ENCODE assay signal across 12 cellular contexts in the genomic region with DNA sequence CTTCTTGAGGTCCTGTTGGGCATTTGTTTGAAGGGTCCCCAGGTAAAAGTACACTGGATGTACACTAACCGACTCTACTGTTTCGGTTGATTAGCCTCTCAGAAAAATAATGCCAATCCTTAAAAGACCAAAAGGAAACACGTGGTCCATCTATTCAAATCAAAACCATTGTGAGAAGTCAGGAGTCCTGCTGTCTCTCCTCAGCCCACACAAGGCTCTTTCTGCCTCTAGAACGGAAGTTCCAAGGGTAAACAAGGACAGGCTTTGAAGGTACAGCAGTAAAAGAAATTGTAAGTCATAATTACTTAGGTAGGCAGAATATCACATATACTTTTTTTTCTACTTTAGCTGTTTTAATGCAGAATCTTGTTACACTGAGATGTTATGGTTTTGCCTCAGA.
DNase-seq lines count a peak whose midpoint lies in the region; ATAC-seq and TF ChIP-seq lines count a peak whose summit lies in the region.
"Had no signal": no experiment of that assay in that cellular context is flagged by ENCODE, and none has a peak within 500 bp of the region (broad histone marks: within the 10 kb centered on the region; RNA-seq: fewer than 3 reads in every experiment).

No MANE protein-coding gene starts in this region.

- no peaks in the 10 kb centered on the region for H3K36me3 Mint-ChIP-seq in activated CD4-positive, alpha-beta T cell treated with anti-CD3 and anti-CD28 coated beads, Interleukin-2, amount 10 ng/mL, durations not matched to agents 24 days and 14 days (ENCODE audit: low read depth)
- H3K36me3 Mint-ChIP-seq: activated naive CD8-positive, alpha-beta T cell had no signal

- DNase-seq in GM12865 (ENCODE audit: low read depth) (peak; percentile 38), NCI-H146 treated with DMSO at 0.1 percent for 48 hours (lab: John Stamatoyannopoulos, UW; ENCODE audit: unreplicated experiment) (peak; percentile 4), ovary (no peak), cardiac septum (ENCODE audit: low spot score) (no peak)
- DNase-seq in activated CD4-positive, alpha-beta T cell treated with anti-CD3 and anti-CD28 coated beads, Interleukin-2, amount 10 ng/mL, durations not matched to agents 24 days and 14 days, result no peak
- no peak for DNase-seq in stimulated activated CD4-positive, alpha-beta T cell treated with anti-CD3 and anti-CD28 coated beads, Interleukin-4, amount 100 ng/mL, for 24 hours
- DNase-seq: left ventricle myocardium superior, NCI-H526, tibial artery had no signal

- H3K9me3 Mint-ChIP-seq in activated CD4-positive, alpha-beta T cell treated with anti-CD3 and anti-CD28 coated beads, Interleukin-2, amount 10 ng/mL, durations not matched to agents 24 days and 14 days, result no peaks in the 10 kb centered on the region

- no peak for TF ChIP-seq EP300 in ovary (IDR thresholded peaks at IDR 0.05)

- WGBS in ovary, 3 donors, result 43 to 57% (median 46%) methylated on average over 4 of the region's 4 CpGs

- no peaks in the 10 kb centered on the region for H3K27me3 ChIP-seq in ovary
- H3K27me3 ChIP-seq: tibial artery had no signal

- no peak overlapping the region for H3K27ac Mint-ChIP-seq in activated CD4-positive, alpha-beta T cell treated with anti-CD3 and anti-CD28 coated beads, Interleukin-2, amount 10 ng/mL, durations not matched to agents 24 days and 14 days
- H3K27ac Mint-ChIP-seq: activated naive CD8-positive, alpha-beta T cell had no signal

- no peak for TF ChIP-seq POLR2A in ovary (IDR thresholded peaks at IDR 0.05)

- H3K4me1 Mint-ChIP-seq in activated CD4-positive, alpha-beta T cell treated with anti-CD3 and anti-CD28 coated beads, Interleukin-2, amount 10 ng/mL, durations not matched to agents 24 days and 14 days, result peaks cover 8% of the 10 kb centered on the region

- peak; percentile 76 for ATAC-seq in GM19397 (IDR thresholded peaks at IDR 0.05; ENCODE audit: unreplicated experiment)
- peak; percentile 82 for ATAC-seq in HG02852 (IDR thresholded peaks at IDR 0.05; ENCODE audit: unreplicated experiment)
- ATAC-seq: left ventricle myocardium superior had no signal

- no peaks in the 10 kb centered on the region for H3K27me3 Mint-ChIP-seq in activated CD4-positive, alpha-beta T cell treated with anti-CD3 and anti-CD28 coated beads, Interleukin-2, amount 10 ng/mL, durations not matched to agents 24 days and 14 days

- intact Hi-C loops in ovary (cut with DNase I), result no loop called here
- intact Hi-C loops in activated CD4-positive, alpha-beta T cell treated with anti-CD3 and anti-CD28 coated beads, Interleukin-2, amount 10 ng/mL, durations not matched to agents 24 days and 14 days (cut with micrococcal nuclease), result no loop called here
- intact Hi-C loops in cardiac septum (cut with DNase I), result no loop called here

- no peaks in the 10 kb centered on the region for H3K4me1 ChIP-seq in ovary (ENCODE audit: insufficient read depth)
- H3K4me1 ChIP-seq: tibial artery had no signal

- H3K9me3 ChIP-seq in ovary, result no peaks in the 10 kb centered on the region
- H3K9me3 ChIP-seq: tibial artery had no signal

- no peak overlapping the region for H3K27ac ChIP-seq in ovary
- H3K27ac ChIP-seq: tibial artery had no signal

- TF ChIP-seq CTCF in GM12865 (IDR thresholded peaks at IDR 0.05; ENCODE audit: insufficient read depth, low read depth, low read length, missing control alignments) (no peak), ovary (IDR thresholded peaks at IDR 0.05) (no peak)

- no peak overlapping the region for H3K4me3 Mint-ChIP-seq in activated CD4-positive, alpha-beta T cell treated with anti-CD3 and anti-CD28 coated beads, Interleukin-2, amount 10 ng/mL, durations not matched to agents 24 days and 14 days
- H3K4me3 Mint-ChIP-seq: activated naive CD8-positive, alpha-beta T cell had no signal

- H3K36me3 ChIP-seq in ovary, result no peaks in the 10 kb centered on the region
- H3K36me3 ChIP-seq: tibial artery had no signal

- H3K4me3 ChIP-seq in GM12865 (ENCODE audit: low read depth, low read length), result no peak overlapping the region
- no peak overlapping the region for H3K4me3 ChIP-seq in ovary
- H3K4me3 ChIP-seq: tibial artery had no signal

Comparison
In these comparisons a context has a peak if more than half of its experiments do, and no peak if none do; other contexts are left out.
1. DNase-seq: peak in GM12865 (single experiment) and NCI-H146 treated with DMSO at 0.1 percent for 48 hours (single experiment); none in ovary (0 of 5), activated CD4-positive, alpha-beta T cell treated with anti-CD3 and anti-CD28 coated beads, Interleukin-2, amount 10 ng/mL, durations not matched to agents 24 days and 14 days (single experiment), cardiac septum (single experiment) and stimulated activated CD4-positive, alpha-beta T cell treated with anti-CD3 and anti-CD28 coated beads, Interleukin-4, amount 100 ng/mL, for 24 hours (single experiment).